ENCODE assay signal across 25 cellular contexts in genomic region chr13:20908714-20909497, GRCh38.
"Had no signal": no experiment of that assay in that cellular context is flagged by ENCODE, and none has a peak within 500 bp of the region (broad histone marks: within the 10 kb centered on the region; RNA-seq: fewer than 3 reads in every experiment).

No MANE protein-coding gene starts in this region.

- ATAC-seq: heart right ventricle; left cardiac atrium; left lobe of liver; natural killer cell; pancreas; right cardiac atrium; sciatic nerve; stimulated activated naive B cell treated with anti-CD40 and anti-IgM and Interleukin-4, amounts not matched to agents 10 μg/mL and 1 μg/mL and 100 μg/mL, for 72 hours had no signal

- H3K27ac ChIP-seq: heart right ventricle, hepatocyte, neural progenitor cell, pancreas, prostate gland, skin epidermis, suprapubic skin, thoracic aorta, tibial artery, vagina had no signal

- H3K9ac ChIP-seq: neural progenitor cell had no signal

- H3K79me2 ChIP-seq: hepatocyte had no signal

- H3K27me3 ChIP-seq: hepatocyte, neural progenitor cell, pancreas, suprapubic skin, tibial artery, vagina had no signal

- H3K4me2 ChIP-seq: hepatocyte, neural progenitor cell had no signal

- FAIRE-seq: pancreas had no signal

- H3K4me3 ChIP-seq: heart right ventricle, hepatocyte, neural progenitor cell, pancreas, prostate gland, skin epidermis, suprapubic skin, thoracic aorta, tibial artery, vagina had no signal

- H3K36me3 ChIP-seq: heart right ventricle, neural progenitor cell, pancreas, prostate gland, suprapubic skin, thoracic aorta, tibial artery, vagina had no signal

- H3K9me3 ChIP-seq: heart right ventricle, pancreas, prostate gland, suprapubic skin, thoracic aorta, tibial artery, vagina had no signal

- DNase-seq: heart right ventricle; islet precursor cell; kidney glomerular epithelial cell; left cardiac atrium; naive B cell; natural killer cell; nephron progenitor cell; pancreas; retina; right cardiac atrium; stimulated activated CD4-positive, alpha-beta T cell treated with anti-CD3 and anti-CD28 coated beads, Interleukin-12 subunit alpha, Interleukin-12 subunit beta, amount 100 ng/mL, for 4 hours; stimulated activated CD4-positive, alpha-beta T cell treated with anti-CD3 and anti-CD28 coated beads, Interleukin-15, amount 100 ng/mL, for 24 hours; stimulated activated CD4-positive, alpha-beta T cell treated with anti-CD3 and anti-CD28 coated beads, Interleukin-2, amount 100 ng/mL, for 24 hours; stimulated activated CD4-positive, alpha-beta T cell treated with anti-CD3 and anti-CD28 coated beads, Interleukin-4, amount 100 ng/mL, for 1 hour; stimulated activated naive B cell treated with anti-CD40 and anti-IgM and Interleukin-4, amounts not matched to agents 10 μg/mL and 1 μg/mL and 100 μg/mL, for 72 hours; tibial artery had no signal

- H2AFZ ChIP-seq: hepatocyte, neural progenitor cell had no signal

- H3K4me1 ChIP-seq: heart right ventricle, neural progenitor cell, pancreas, prostate gland, suprapubic skin, tibial artery, vagina had no signal
